8 cellular contexts compared by ENCODE assay signal in the genomic region with DNA sequence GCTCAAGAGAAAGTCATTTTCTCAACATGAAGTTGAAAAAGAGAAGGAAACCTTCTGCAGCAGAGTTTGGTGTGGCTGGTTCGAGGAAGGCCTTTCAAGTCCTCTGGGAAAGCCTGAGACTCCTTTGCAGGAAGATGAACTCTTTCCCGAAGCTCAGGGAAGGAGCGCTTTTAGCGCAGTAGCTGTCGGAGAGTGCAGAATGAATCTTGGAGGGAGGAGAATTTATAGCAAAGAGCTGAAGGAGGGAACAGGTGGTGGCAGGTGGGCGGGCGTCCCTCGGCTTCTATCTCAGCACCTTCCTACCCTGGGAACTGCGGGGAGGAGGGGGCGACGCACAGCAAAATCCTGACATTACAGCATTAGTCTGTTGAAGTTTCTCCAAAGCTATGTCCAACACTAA.
DNase-seq lines count a peak whose midpoint lies in the region; ATAC-seq and TF ChIP-seq lines count a peak whose summit lies in the region.

Gene ATOH7 (minus strand): TSS at position 198 of the 400 bp plus-strand sequence. CDS start 436 bp downstream, outside the sequence.

- H3K27ac Mint-ChIP-seq in central memory CD8-positive, alpha-beta T cell (ENCODE audit: low read depth) = no peak within 1 kb of the TSS

- H3K36me3 Mint-ChIP-seq in central memory CD8-positive, alpha-beta T cell (ENCODE audit: insufficient read depth) = no peaks in the 10 kb centered on the region

- peak within 1 kb of the TSS; percentile 52 for H3K4me3 ChIP-seq in HL-60 (replicated peaks; ENCODE audit: insufficient read depth, low read length)
- H3K4me3 ChIP-seq in mucosa of rectum (ENCODE audit: low read length in 2 of 2) = peak within 1 kb of the TSS; percentile 68 to 79

- H3K4me3 Mint-ChIP-seq in central memory CD8-positive, alpha-beta T cell = peak within 1 kb of the TSS; percentile 63

- ATAC-seq in central memory CD8-positive, alpha-beta T cell (replicated peaks; ENCODE audit: extremely low read depth, poor library complexity, severe bottlenecking) = no peak
- no peak for ATAC-seq in GM19351 (IDR thresholded peaks at IDR 0.05; ENCODE audit: unreplicated experiment)
- ATAC-seq in HG03457 (IDR thresholded peaks at IDR 0.05; ENCODE audit: unreplicated experiment) = no peak

- peak within 1 kb of the TSS; percentile 64 for H3K27ac ChIP-seq in 22Rv1
- no peak within 1 kb of the TSS for H3K27ac ChIP-seq in HL-60 (replicated peaks)
- H3K27ac ChIP-seq in mucosa of rectum (ENCODE audit: low read depth in 2 of 2, low read length in 2 of 2) = peak within 1 kb of the TSS; percentile 30 to 61

- peaks cover 0 to 6% of the 10 kb centered on the region in 2 donors for H3K4me1 ChIP-seq in mucosa of rectum (ENCODE audit: control insufficient read depth in 2 of 2, insufficient read depth in 2 of 2, low read length in 2 of 2)

- peak within 1 kb of the TSS; percentile 67 to 74 for H3K9ac ChIP-seq in mucosa of rectum (ENCODE audit: low read depth in 1 of 2, low read length in 2 of 2)

- no peak for DNase-seq in HL-60 (ENCODE audit: low read depth in 1 of 2, low spot score in 1 of 2)
- DNase-seq in central memory CD8-positive, alpha-beta T cell (ENCODE audit: low spot score in 2 of 2) = no peak
- no peak for DNase-seq in Kasumi-1 (lab: John Stamatoyannopoulos, UW)
- no peak for DNase-seq in activated CD4-positive, alpha-beta T cell treated with anti-CD3 and anti-CD28 coated beads, Interleukin-2, amount 50 U/mL, for 4 hours

- H3K4me1 Mint-ChIP-seq in central memory CD8-positive, alpha-beta T cell = peaks cover 10% of the 10 kb centered on the region

- H3K36me3 ChIP-seq in mucosa of rectum (ENCODE audit: control insufficient read depth in 2 of 2, insufficient read depth in 2 of 2, low read length in 2 of 2) = no peaks in the 10 kb centered on the region

- H3K9me3 Mint-ChIP-seq in central memory CD8-positive, alpha-beta T cell = no peaks in the 10 kb centered on the region

- H3K27me3 ChIP-seq in HL-60 (ENCODE audit: insufficient read depth, poor library complexity, severe bottlenecking) = no peaks in the 10 kb centered on the region
- H3K27me3 ChIP-seq in mucosa of rectum (ENCODE audit: control insufficient read depth in 2 of 2, insufficient read depth in 2 of 2, low read length in 2 of 2) = peaks cover 0 to 3% of the 10 kb centered on the region in 2 donors

- no peak for TF ChIP-seq CTCF in 22Rv1 (IDR thresholded peaks at IDR 0.05)
- TF ChIP-seq CTCF in HL-60 (IDR thresholded peaks at IDR 0.05; ENCODE audit: insufficient read depth, low read length) = no peak

- H3K9me3 ChIP-seq in mucosa of rectum (ENCODE audit: control insufficient read depth in 2 of 2, low read length in 2 of 2) = no peaks in the 10 kb centered on the region

- H3K27me3 Mint-ChIP-seq in central memory CD8-positive, alpha-beta T cell = peaks cover 54% of the 10 kb centered on the region
